In the genomic region with DNA sequence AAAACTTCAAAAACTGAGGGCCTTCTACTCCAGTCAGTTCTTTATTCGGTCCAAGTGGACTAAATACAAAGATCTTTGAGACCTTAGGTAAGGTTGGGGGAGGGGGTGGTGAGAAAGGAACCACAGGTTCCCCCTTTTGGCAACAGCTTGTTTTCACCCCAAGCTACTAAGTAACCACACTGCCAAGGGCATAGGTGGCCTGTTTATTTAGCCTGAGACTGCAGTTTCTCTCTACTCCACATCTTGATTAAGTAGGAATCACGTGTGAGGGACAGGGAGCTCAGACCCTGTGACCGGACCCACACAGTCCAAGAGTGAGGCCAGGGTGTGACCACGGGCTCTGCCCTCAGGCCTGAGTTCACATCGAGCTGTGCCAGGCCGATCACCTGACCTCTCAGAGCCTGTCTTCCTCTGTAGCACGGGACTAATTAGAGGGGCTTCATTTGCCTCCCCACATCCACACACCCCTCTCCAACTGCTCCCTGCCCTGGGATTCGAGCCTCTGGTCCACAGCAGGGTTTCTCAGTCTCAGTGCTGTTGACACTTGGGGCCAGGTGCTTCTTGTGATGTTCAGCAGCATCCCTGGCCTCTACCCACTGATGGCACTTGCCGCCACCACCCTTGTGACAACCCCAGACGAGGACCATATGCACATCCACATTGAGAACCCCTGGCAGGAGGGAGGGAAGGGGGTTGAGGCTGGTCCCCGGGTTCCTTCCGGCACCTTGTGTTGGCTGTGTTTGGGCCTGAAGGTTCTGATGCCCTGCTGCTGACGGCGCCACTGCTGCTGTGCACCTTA, we compare ENCODE assay signal across 10 cellular contexts. TPM values are rescaled to one million over a fixed set of nuclear protein-coding genes. Genes with fewer than 3 reads are reported as not detected.
DNase-seq lines count a peak whose midpoint lies in the region; ATAC-seq and TF ChIP-seq lines count a peak whose summit lies in the region.
"Had no signal": no experiment of that assay in that cellular context is flagged by ENCODE, and none has a peak within 500 bp of the region (broad histone marks: within the 10 kb centered on the region; RNA-seq: fewer than 3 reads in every experiment).

No MANE protein-coding gene starts in this region.

- no peaks in the 10 kb centered on the region for H3K9me3 Mint-ChIP-seq in neural crest cell

- peak overlapping the region; percentile 75 for H3K4me3 Mint-ChIP-seq in neural crest cell

- H3K36me3 Mint-ChIP-seq in neural crest cell (ENCODE audit: low read depth), result peaks cover 15% of the 10 kb centered on the region

- DNase-seq in D341Med (ENCODE audit: low spot score) (peak; percentile 47), M059J (ENCODE audit: low read depth) (peak; percentile 46), T47D (ENCODE audit: low read depth in 1 of 2, low spot score in 1 of 2) (peak; percentile 41 to 63), neural crest cell (ENCODE audit: low read depth, low spot score) (no peak), substantia nigra (lab: John Stamatoyannopoulos, UW) (no peak), NCI-H2081 treated with DMSO at 0.1 percent for 48 hours (lab: John Stamatoyannopoulos, UW) (no peak), HAP-1 (ENCODE audit: low spot score in 2 of 2) (no peak)
- DNase-seq: GOT3, IMR-90 had no signal

- peaks cover 25% of the 10 kb centered on the region for H3K36me3 ChIP-seq in HAP-1 (replicated peaks)

- H3K4me1 Mint-ChIP-seq in neural crest cell, result peaks cover 36% of the 10 kb centered on the region

- H3K4me3 ChIP-seq in HAP-1, result no peak overlapping the region

- H3K27ac ChIP-seq in substantia nigra (ENCODE audit: low read depth, low read length, poor library complexity, severe bottlenecking), result no peak overlapping the region

- H3K9me3 ChIP-seq in HAP-1, result no peaks in the 10 kb centered on the region

- peak overlapping the region; percentile 43 for H3K27ac Mint-ChIP-seq in neural crest cell (ENCODE audit: unreplicated experiment)

- in situ Hi-C loops in T47D (cut with HindIII; ENCODE audit: low pct_unique_long_range_greater_than_20kb, low sequenced_read_pairs) (no loop called here), HAP-1 (cut with MboI; ENCODE audit: low sequenced_read_pairs) (no loop called here)

- no peaks in the 10 kb centered on the region for H3K27me3 ChIP-seq in HAP-1 (ENCODE audit: low read depth)

- no peaks in the 10 kb centered on the region for H3K4me1 ChIP-seq in HAP-1

- no peak for TF ChIP-seq CTCF in neural crest cell (conservative IDR thresholded peaks at IDR 0.05)

- ATAC-seq in GM19395 (IDR thresholded peaks at IDR 0.05; ENCODE audit: unreplicated experiment), result no peak

- H3K27me3 Mint-ChIP-seq in neural crest cell (ENCODE audit: low read depth), result peaks cover 2% of the 10 kb centered on the region

RNA-seq across cellular contexts. Expression of a gene that starts 17.8 kb away (rescaled TPM):
- total RNA-seq in M059J (2014; rRNA removed; shearing (Covaris generic)), result 2.1 and 5.9 TPM in 2 replicates
- total RNA-seq in neural crest cell, result 4.5 and 5.1 TPM in 2 replicates
- total RNA-seq: IMR-90 had no signal

RNA-seq across cellular contexts. Expression of a gene that starts 28.0 kb away (rescaled TPM):
- total RNA-seq in M059J (2014; rRNA removed; shearing (Covaris generic)), result 0.02 and 1.4 TPM in 2 replicates
- total RNA-seq in neural crest cell, result 0.41 and 0.75 TPM in 2 replicates
- total RNA-seq: IMR-90 had no signal

RNA-seq across cellular contexts. Expression of a gene that starts 30.3 kb away (rescaled TPM):
- 0.62 TPM in 1 of 2 replicates, not detected in the other for total RNA-seq in M059J (2014; rRNA removed; shearing (Covaris generic))
- total RNA-seq in neural crest cell, result 8.6 and 8.7 TPM in 2 replicates

Comparison
In these comparisons a context has a peak if more than half of its experiments do, and no peak if none do; other contexts are left out.
1. DNase-seq: peak in D341Med (single experiment), M059J (single experiment) and T47D (2 of 2); none in neural crest cell (single experiment), substantia nigra (0 of 49), NCI-H2081 treated with DMSO at 0.1 percent for 48 hours (single experiment) and HAP-1 (0 of 2).